In genomic region chr9:2857564-2858198, GRCh38 we compare ENCODE assay signal across 8 cellular contexts. TPM values are rescaled to one million over a fixed set of nuclear protein-coding genes. Genes with fewer than 3 reads are reported as not detected.
A peak's percentile ranks its signal among the peaks of the same experiment; 100 is the strongest.
DNase-seq lines count a peak whose midpoint lies in the region; ATAC-seq and TF ChIP-seq lines count a peak whose summit lies in the region.

No MANE protein-coding gene starts in this region.

- H3K9me3 ChIP-seq in BE2C: no peaks in the 10 kb centered on the region

- CTCF ChIA-PET in WTC11 (lab: Charles Lee): interaction anchor here (0.6 to 1.9 kb wide), 22 partner anchors 11 to 584 kb away, joined by 3 to 25 read pairs (median 3); partner anchors contain the start of gene PUM3

- H3K36me3 Mint-ChIP-seq in WTC11: no peaks in the 10 kb centered on the region
- H3K36me3 Mint-ChIP-seq in central memory CD8-positive, alpha-beta T cell (ENCODE audit: insufficient read depth): no peaks in the 10 kb centered on the region

- ATAC-seq in GM18909 (IDR thresholded peaks at IDR 0.05; ENCODE audit: poor library complexity, unreplicated experiment) (peak; percentile 94), HG03135 (IDR thresholded peaks at IDR 0.05; ENCODE audit: unreplicated experiment) (peak; percentile 87), WTC11 (peak; percentile 84)
- peak; percentile 46 for ATAC-seq in central memory CD8-positive, alpha-beta T cell (replicated peaks; ENCODE audit: extremely low read depth, poor library complexity, severe bottlenecking)

- TF ChIP-seq CTCF in BE2C (IDR thresholded peaks at IDR 0.05; ENCODE audit: low read depth, low read length) (peak; percentile 89), WTC11 (IDR thresholded peaks at IDR 0.05) (peak; percentile 69)

- H3K9me3 Mint-ChIP-seq in WTC11: no peaks in the 10 kb centered on the region
- no peaks in the 10 kb centered on the region for H3K9me3 Mint-ChIP-seq in central memory CD8-positive, alpha-beta T cell

- peaks cover 3% of the 10 kb centered on the region for H3K27me3 Mint-ChIP-seq in WTC11 (ENCODE audit: low read depth)
- H3K27me3 Mint-ChIP-seq in central memory CD8-positive, alpha-beta T cell: peaks cover 58% of the 10 kb centered on the region

- H3K4me1 Mint-ChIP-seq in WTC11: peaks cover 10% of the 10 kb centered on the region
- peaks cover 5% of the 10 kb centered on the region for H3K4me1 Mint-ChIP-seq in central memory CD8-positive, alpha-beta T cell

- no peak overlapping the region for H3K4me3 Mint-ChIP-seq in WTC11
- H3K4me3 Mint-ChIP-seq in central memory CD8-positive, alpha-beta T cell: no peak overlapping the region

- H3K27ac Mint-ChIP-seq in WTC11: no peak overlapping the region
- no peak overlapping the region for H3K27ac Mint-ChIP-seq in central memory CD8-positive, alpha-beta T cell (ENCODE audit: low read depth)

- POLR2A ChIA-PET in WTC11 (lab: Charles Lee): no interaction called here

- DNase-seq in BE2C: peak; percentile 76
- peak; percentile 79 for DNase-seq in NCI-H2171 (lab: John Stamatoyannopoulos, UW)
- peak; percentile 72 for DNase-seq in WTC11 (ENCODE audit: low spot score)
- peak; percentile 39 to 45 for DNase-seq in central memory CD8-positive, alpha-beta T cell (ENCODE audit: low spot score in 2 of 2)
- peak; percentile 89 for DNase-seq in left kidney (ENCODE audit: low read depth, low spot score)
- peak; percentile 76 for DNase-seq in stimulated activated CD4-positive, alpha-beta T cell treated with anti-CD3 and anti-CD28 coated beads, Interleukin-4, amount 100 ng/mL, for 24 hours

- H3K27me3 ChIP-seq in BE2C: peaks cover 19% of the 10 kb centered on the region

- no peaks in the 10 kb centered on the region for H3K4me1 ChIP-seq in BE2C

- no peak overlapping the region for H3K4me3 ChIP-seq in BE2C (ENCODE audit: low read depth, low read length)

- H3K36me3 ChIP-seq in BE2C: no peaks in the 10 kb centered on the region

TF ChIP-seq in WTC11, 78 proteins besides CTCF, POLR2A, EP300 and RAD21 (continues in another document):
- TF ChIP-seq PRDM15 (CRISPR knock-in tag; IDR thresholded peaks at IDR 0.05): no peak
- no peak for TF ChIP-seq PRRX2 (CRISPR knock-in tag; IDR thresholded peaks at IDR 0.05)
- no peak for TF ChIP-seq ZNF416 (CRISPR knock-in tag; IDR thresholded peaks at IDR 0.05)
- no peak for TF ChIP-seq ZMAT4 (CRISPR knock-in tag; IDR thresholded peaks at IDR 0.05)
- TF ChIP-seq MYBL2 (CRISPR knock-in tag; IDR thresholded peaks at IDR 0.05): no peak
- no peak for TF ChIP-seq ZNF671 (CRISPR knock-in tag; IDR thresholded peaks at IDR 0.05)
- no peak for TF ChIP-seq ZNF232 (CRISPR knock-in tag; IDR thresholded peaks at IDR 0.05)
- TF ChIP-seq ZNF425 (CRISPR knock-in tag; conservative IDR thresholded peaks at IDR 0.05): no peak
- TF ChIP-seq TEAD4 (CRISPR knock-in tag; IDR thresholded peaks at IDR 0.05): no peak
- TF ChIP-seq AR (CRISPR knock-in tag; IDR thresholded peaks at IDR 0.05): no peak
- TF ChIP-seq STAT6 (CRISPR knock-in tag; conservative IDR thresholded peaks at IDR 0.05; ENCODE audit: low read depth): no peak
- TF ChIP-seq GRHL2 (CRISPR knock-in tag; IDR thresholded peaks at IDR 0.05; ENCODE audit: insufficient replicate concordance, severe bottlenecking): no peak
- no peak for TF ChIP-seq USF1 (CRISPR knock-in tag; IDR thresholded peaks at IDR 0.05)

RNA-seq across cellular contexts. Expression of gene PUM3, which starts 13.8 kb away (rescaled TPM):
- 32.9 TPM for polyA plus RNA-seq in BE2C (2012; ENCODE audit: insufficient read depth, insufficient read length, low read depth)
- total RNA-seq in WTC11 (2021): 69.1 to 86.6 TPM (median 76.3 TPM) in 3 replicates
